In the genomic region with DNA sequence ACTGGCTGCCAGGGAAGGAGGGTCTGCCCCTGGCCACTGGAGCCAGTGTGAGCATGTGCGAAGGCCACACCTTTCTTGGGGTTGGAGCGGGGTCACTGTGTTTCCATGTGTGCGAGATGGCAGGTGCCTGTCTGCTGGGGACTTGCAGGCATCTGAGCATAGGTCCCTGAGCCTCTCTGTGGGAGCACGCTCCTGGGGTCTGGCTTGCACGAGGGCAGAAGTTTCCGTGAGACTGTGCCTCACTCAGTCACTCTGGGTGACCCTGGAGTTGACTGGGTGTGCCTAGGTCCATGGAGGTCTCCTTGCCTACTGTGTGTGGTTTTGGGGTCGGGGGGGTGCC, we compare ENCODE assay signal across 16 cellular contexts. TPM values are rescaled to one million over a fixed set of nuclear protein-coding genes. Genes with fewer than 3 reads are reported as not detected.
DNase-seq lines count a peak whose midpoint lies in the region; TF ChIP-seq lines count a peak whose summit lies in the region.
"Had no signal": no experiment of that assay in that cellular context is flagged by ENCODE, and none has a peak within 500 bp of the region (broad histone marks: within the 10 kb centered on the region; RNA-seq: fewer than 3 reads in every experiment).

No MANE protein-coding gene starts in this region.

- TF ChIP-seq RAD21 in SK-N-SH (IDR thresholded peaks at IDR 0.05; ENCODE audit: low read length), result no peak

- H3K4me2 ChIP-seq in SK-N-SH, result no peak overlapping the region

- TF ChIP-seq POLR2A in ovary (IDR thresholded peaks at IDR 0.05) (no peak), lower leg skin (IDR thresholded peaks at IDR 0.05) (no peak)

- no peak overlapping the region for H3K9ac ChIP-seq in SK-N-SH

- WGBS in ovary, 3 donors, result 57 to 84% (median 61%) methylated on average over 7 of the region's 7 CpGs
- WGBS in SK-N-SH (ENCODE audit: low lambda C conversion rate), result 100% methylated on average over 3 of the region's 7 CpGs
- WGBS in lower leg skin, 2 donors, result 63 to 70% methylated on average over 4 to 7 of the region's 7 CpGs

- no peaks in the 10 kb centered on the region for H3K9me2 ChIP-seq in SK-N-SH

- H3K27ac ChIP-seq in 22Rv1 (peak overlapping the region; percentile 97), ovary (no peak overlapping the region), SK-N-SH (ENCODE audit: low read depth in 2 of 2, low read length in 1 of 2) (peak overlapping the region in 1 of 2 experiments; percentile 35; a peak in 1 of 4 replicates)

- TF ChIP-seq CTCF in 22Rv1 (IDR thresholded peaks at IDR 0.05) (no peak), LNCaP clone FGC (IDR thresholded peaks at IDR 0.05; ENCODE audit: control insufficient read depth, extremely low read depth, insufficient read depth) (no peak), epithelial cell of esophagus (IDR thresholded peaks at IDR 0.05; ENCODE audit: insufficient read depth, low read depth, low read length, missing control alignments) (no peak), ovary (IDR thresholded peaks at IDR 0.05) (no peak), SK-N-SH (IDR thresholded peaks at IDR 0.05) (no peak), lower leg skin (IDR thresholded peaks at IDR 0.05) (no peak)

- H3K4me3 ChIP-seq in LNCaP clone FGC (ENCODE audit: low read depth, low read length) (peak overlapping the region; percentile 69), epithelial cell of esophagus (ENCODE audit: low read length) (peak overlapping the region; percentile 30), ovary (peak overlapping the region; percentile 8), SK-N-SH (ENCODE audit: low read depth in 2 of 2, low read length in 1 of 2) (no peak overlapping the region), lower leg skin (ENCODE audit: low read depth, poor library complexity, severe bottlenecking) (no peak overlapping the region)

- peaks cover 57% of the 10 kb centered on the region for H4K20me1 ChIP-seq in SK-N-SH (ENCODE audit: insufficient read depth)

- peaks cover 40% of the 10 kb centered on the region for H3K4me1 ChIP-seq in ovary (ENCODE audit: insufficient read depth)
- peaks cover 0 to 60% of the 10 kb centered on the region in 2 experiments; a peak in 1 of 4 replicates for H3K4me1 ChIP-seq in SK-N-SH (ENCODE audit: control insufficient read depth in 1 of 2, insufficient read depth in 2 of 2, low read depth in 1 of 2, low read length in 1 of 2)

- CTCF ChIA-PET in SK-N-SH (lab: Yijun Ruan, JAX), result interaction anchor here (1.1 to 1.6 kb wide), 4 partner anchors 10 to 171 kb away, joined by 3 to 6 read pairs (median 3); no protein-coding TSS in a partner anchor

- no peaks in the 10 kb centered on the region for H3F3A ChIP-seq in SK-N-SH (replicated peaks; ENCODE audit: insufficient read depth)

- no peaks in the 10 kb centered on the region for H3K9me3 ChIP-seq in ovary
- no peaks in the 10 kb centered on the region for H3K9me3 ChIP-seq in SK-N-SH

- POLR2A ChIA-PET in SK-N-SH (lab: Yijun Ruan, JAX), result no interaction called here

- H3K27me3 ChIP-seq in ovary (no peaks in the 10 kb centered on the region), SK-N-SH (ENCODE audit: insufficient read depth) (no peaks in the 10 kb centered on the region)

- TF ChIP-seq EP300 in ovary (IDR thresholded peaks at IDR 0.05) (no peak), SK-N-SH (IDR thresholded peaks at IDR 0.05; ENCODE audit: borderline replicate concordance in 1 of 2, low read depth in 1 of 2, low read length in 1 of 2) (no peak)

- DNase-seq in LNCaP clone FGC (ENCODE audit: low read depth) (no peak), epithelial cell of esophagus (ENCODE audit: low read depth) (no peak), ovary (no peak), SK-N-SH (no peak), posterior vena cava (ENCODE audit: low spot score) (no peak), lower leg skin (ENCODE audit: low spot score in 2 of 2) (no peak)
- DNase-seq in stimulated activated CD8-positive, alpha-beta memory T cell treated with anti-CD3 and anti-CD28 coated beads, Interleukin-4, amount 100 ng/mL, for 48 hours, result no peak
- DNase-seq: ACHN; activated naive CD8-positive, alpha-beta T cell treated with anti-CD3 and anti-CD28 coated beads for 36 hours; NCI-H2107; NCI-H82; RPMI8226; stimulated activated CD4-positive, alpha-beta T cell treated with anti-CD3 and anti-CD28 coated beads, Interleukin-12 subunit alpha, Interleukin-12 subunit beta, amount 100 ng/mL, for 4 hours had no signal

- peaks cover 74% of the 10 kb centered on the region; the same call in 1 of the 2 replicates for H3K79me2 ChIP-seq in SK-N-SH (ENCODE audit: insufficient read depth)

- no peak overlapping the region for H2AFZ ChIP-seq in SK-N-SH (ENCODE audit: low read depth)

- H3K36me3 ChIP-seq in ovary, result no peaks in the 10 kb centered on the region
- no peaks in the 10 kb centered on the region for H3K36me3 ChIP-seq in SK-N-SH (replicated peaks in 1 of 2; ENCODE audit: control insufficient read depth in 1 of 2, insufficient read depth in 2 of 2, low read length in 1 of 2)

- intact Hi-C loops in ovary (cut with DNase I) (no loop called here), posterior vena cava (cut with DNase I) (no loop called here), lower leg skin (cut with DNase I; ENCODE audit: low total_unique reads) (no loop called here)

TF ChIP-seq in SK-N-SH, 30 proteins besides CTCF, POLR2A, EP300 and RAD21 (continues in another document):
- TF ChIP-seq, protein P1, sequence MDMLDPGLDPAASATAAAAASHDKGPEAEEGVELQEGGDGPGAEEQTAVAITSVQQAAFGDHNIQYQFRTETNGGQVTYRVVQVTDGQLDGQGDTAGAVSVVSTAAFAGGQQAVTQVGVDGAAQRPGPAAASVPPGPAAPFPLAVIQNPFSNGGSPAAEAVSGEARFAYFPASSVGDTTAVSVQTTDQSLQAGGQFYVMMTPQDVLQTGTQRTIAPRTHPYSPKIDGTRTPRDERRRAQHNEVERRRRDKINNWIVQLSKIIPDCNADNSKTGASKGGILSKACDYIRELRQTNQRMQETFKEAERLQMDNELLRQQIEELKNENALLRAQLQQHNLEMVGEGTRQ (IDR thresholded peaks at IDR 0.05; ENCODE audit: borderline replicate concordance, low read depth, low read length), result no peak
- TF ChIP-seq SMC3 (IDR thresholded peaks at IDR 0.05; ENCODE audit: low read depth, low read length), result no peak
- no peak for TF ChIP-seq TEAD4 (IDR thresholded peaks at IDR 0.05; ENCODE audit: borderline replicate concordance, insufficient read depth)
- no peak for TF ChIP-seq MEF2A (IDR thresholded peaks at IDR 0.05; ENCODE audit: borderline replicate concordance, low read depth)
- no peak for TF ChIP-seq RFX5 (IDR thresholded peaks at IDR 0.05; ENCODE audit: low read length)
- TF ChIP-seq TAF1 (IDR thresholded peaks at IDR 0.05; ENCODE audit: borderline replicate concordance, low read depth, low read length), result no peak
- TF ChIP-seq GATA2 (CRISPR knock-in tag; IDR thresholded peaks at IDR 0.05), result no peak
- TF ChIP-seq, protein P2, sequence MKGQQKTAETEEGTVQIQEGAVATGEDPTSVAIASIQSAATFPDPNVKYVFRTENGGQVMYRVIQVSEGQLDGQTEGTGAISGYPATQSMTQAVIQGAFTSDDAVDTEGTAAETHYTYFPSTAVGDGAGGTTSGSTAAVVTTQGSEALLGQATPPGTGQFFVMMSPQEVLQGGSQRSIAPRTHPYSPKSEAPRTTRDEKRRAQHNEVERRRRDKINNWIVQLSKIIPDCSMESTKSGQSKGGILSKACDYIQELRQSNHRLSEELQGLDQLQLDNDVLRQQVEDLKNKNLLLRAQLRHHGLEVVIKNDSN (IDR thresholded peaks at IDR 0.05; ENCODE audit: borderline replicate concordance, low read depth), result no peak
- no peak for TF ChIP-seq MXI1 (IDR thresholded peaks at IDR 0.05; ENCODE audit: low read depth, low read length)
- TF ChIP-seq, protein P3, sequence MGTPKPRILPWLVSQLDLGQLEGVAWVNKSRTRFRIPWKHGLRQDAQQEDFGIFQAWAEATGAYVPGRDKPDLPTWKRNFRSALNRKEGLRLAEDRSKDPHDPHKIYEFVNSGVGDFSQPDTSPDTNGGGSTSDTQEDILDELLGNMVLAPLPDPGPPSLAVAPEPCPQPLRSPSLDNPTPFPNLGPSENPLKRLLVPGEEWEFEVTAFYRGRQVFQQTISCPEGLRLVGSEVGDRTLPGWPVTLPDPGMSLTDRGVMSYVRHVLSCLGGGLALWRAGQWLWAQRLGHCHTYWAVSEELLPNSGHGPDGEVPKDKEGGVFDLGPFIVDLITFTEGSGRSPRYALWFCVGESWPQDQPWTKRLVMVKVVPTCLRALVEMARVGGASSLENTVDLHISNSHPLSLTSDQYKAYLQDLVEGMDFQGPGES (IDR thresholded peaks at IDR 0.05; ENCODE audit: low read depth, low read length), result no peak
- no peak for TF ChIP-seq POLR2AphosphoS5 (IDR thresholded peaks at IDR 0.05; ENCODE audit: low read depth, low read length)
- no peak for TF ChIP-seq FOXM1 (IDR thresholded peaks at IDR 0.05; ENCODE audit: low read depth)

RNA-seq across cellular contexts. Expression of a gene that starts 31.3 kb away (rescaled TPM):
- 10 to 100 TPM; 10.4 to 62.2 (median 35.4) TPM for total RNA-seq in ovary
- polyA plus RNA-seq in ovary, result 10 to 100 TPM; 11.6 to 35.7 TPM
- polyA plus RNA-seq in SK-N-SH (2012; rRNA removed), result 24.7 and 36.4 TPM in 2 replicates
- polyA plus RNA-seq in SK-N-SH (2012; cell fraction: cytosol; rRNA removed), result 14.3 and 23.1 TPM in 2 replicates
- polyA plus RNA-seq in SK-N-SH (2012; cell fraction: nucleus; rRNA removed), result 31.0 and 44.4 TPM in 2 replicates
- total RNA-seq in posterior vena cava, result 10 to 100 TPM; 15.0 to 17.3 TPM
- total RNA-seq in lower leg skin, result 10 to 100 TPM; 30.9 to 65.7 (median 40.1) TPM

RNA-seq across cellular contexts. Expression of a gene that starts 39.9 kb away (rescaled TPM):
- 1 to 10 TPM in 1 of 7 donors, under 1 TPM in 2, not detected in 4; 0.20 to 4.4 (median 0.22) TPM for total RNA-seq in ovary
- polyA plus RNA-seq in ovary, result under 1 TPM; 0.05 to 0.15 TPM
- polyA plus RNA-seq in SK-N-SH (2012; rRNA removed), result 0.05 TPM in 1 of 2 replicates, not detected in the other
- polyA plus RNA-seq in SK-N-SH (2012; cell fraction: cytosol; rRNA removed), result 0.01 TPM in 2 replicates
- 0.06 and 0.18 TPM in 2 replicates for polyA plus RNA-seq in SK-N-SH (2012; cell fraction: nucleus; rRNA removed)
- total RNA-seq in posterior vena cava, result not detected
- total RNA-seq in lower leg skin, result 100 to 1,000 TPM; 367 to 798 (median 407) TPM
- total RNA-seq: activated naive CD8-positive, alpha-beta T cell treated with anti-CD3 and anti-CD28 coated beads for 36 hours; T-helper 2 cell treated with Interferon-gamma antibody and Interleukin-4, amounts not matched to agents 100 ng/mL and 5 ng/mL, for 36 hours had no signal

RNA-seq across cellular contexts. Expression of a gene that starts 47.2 kb away (rescaled TPM):
- total RNA-seq in ovary (1 to 10 TPM in 2 of 7 donors, not detected in 5; 1.2 to 2.4 TPM), posterior vena cava (not detected), lower leg skin (not detected)
- polyA plus RNA-seq in ovary (not detected), SK-N-SH (2012; rRNA removed) (not detected in 2 replicates)
- not detected in 2 replicates for polyA plus RNA-seq in SK-N-SH (2012; cell fraction: cytosol; rRNA removed)
- not detected in 2 replicates for polyA plus RNA-seq in SK-N-SH (2012; cell fraction: nucleus; rRNA removed)
- total RNA-seq: activated naive CD8-positive, alpha-beta T cell treated with anti-CD3 and anti-CD28 coated beads for 36 hours; omental fat pad; T-helper 2 cell treated with Interferon-gamma antibody and Interleukin-4, amounts not matched to agents 100 ng/mL and 5 ng/mL, for 36 hours had no signal

Comparison
In these comparisons a context has a peak if more than half of its experiments do, and no peak if none do; other contexts are left out.
1. H3K4me3 ChIP-seq: peak in LNCaP clone FGC (single experiment), epithelial cell of esophagus (single experiment) and ovary (single experiment); none in SK-N-SH (0 of 2) and lower leg skin (single experiment).
2. RNA of a gene that starts 39.9 kb away (total RNA-seq): 367 to 798 TPM in lower leg skin; 0.20 to 4.4 TPM in ovary and not detected in posterior vena cava; every median in the first group is over 10 times any median in the second.